ENCODE assay signal across 16 cellular contexts in genomic region chr1:93578911-93579825, GRCh38.
DNase-seq lines count a peak whose midpoint lies in the region; FAIRE-seq and TF ChIP-seq lines count a peak whose summit lies in the region.
"Had no signal": no experiment of that assay in that cellular context is flagged by ENCODE, and none has a peak within 500 bp of the region (broad histone marks: within the 10 kb centered on the region; RNA-seq: fewer than 3 reads in every experiment).

No MANE protein-coding gene starts in this region.

- H3K9me3 Mint-ChIP-seq in T-helper 2 cell treated with Interferon-gamma antibody and Interleukin-4, amounts not matched to agents 5 μg/mL and 100 μg/mL, for 36 hours: no peaks in the 10 kb centered on the region

- H3K27ac ChIP-seq in left ventricle myocardium inferior (replicated peaks) (peak overlapping the region; percentile 65), coronary artery (peak overlapping the region; percentile 45), neuronal stem cell (replicated peaks; ENCODE audit: low read length) (no peak overlapping the region), uterus (peak overlapping the region; percentile 35 to 76)
- H3K27ac ChIP-seq: testis had no signal

- TF ChIP-seq CTCF in left ventricle myocardium inferior (IDR thresholded peaks at IDR 0.05; ENCODE audit: borderline replicate concordance): no peak
- TF ChIP-seq CTCF in coronary artery (IDR thresholded peaks at IDR 0.05): no peak
- no peak for TF ChIP-seq CTCF in uterus (IDR thresholded peaks at IDR 0.05)

- no peaks in the 10 kb centered on the region for H3K79me1 ChIP-seq in neuronal stem cell (ENCODE audit: low read depth, low read length)

- no peaks in the 10 kb centered on the region for H3K27me3 Mint-ChIP-seq in T-helper 2 cell treated with Interferon-gamma antibody and Interleukin-4, amounts not matched to agents 5 μg/mL and 100 μg/mL, for 36 hours (ENCODE audit: low read depth)

- H4K8ac ChIP-seq in neuronal stem cell (ENCODE audit: low read depth, low read length): no peak overlapping the region

- H3K36me3 Mint-ChIP-seq in T-helper 2 cell treated with Interferon-gamma antibody and Interleukin-4, amounts not matched to agents 5 μg/mL and 100 μg/mL, for 36 hours (ENCODE audit: low read depth): peaks cover 2% of the 10 kb centered on the region

- no peak overlapping the region for H3K4me3 Mint-ChIP-seq in T-helper 2 cell treated with Interferon-gamma antibody and Interleukin-4, amounts not matched to agents 5 μg/mL and 100 μg/mL, for 36 hours

- H2BK12ac ChIP-seq in neuronal stem cell (ENCODE audit: low read length): no peak overlapping the region

- H4K91ac ChIP-seq in neuronal stem cell (ENCODE audit: low read depth, low read length, poor library complexity): no peak overlapping the region

- peak overlapping the region; percentile 15 for H3K18ac ChIP-seq in neuronal stem cell (ENCODE audit: low read length)

- H2BK120ac ChIP-seq in neuronal stem cell (ENCODE audit: low read depth, low read length): no peak overlapping the region

- DNase-seq in left ventricle myocardium inferior (peak; percentile 12), cardiac septum (ENCODE audit: low spot score) (no peak), coronary artery (ENCODE audit: low spot score) (no peak), neuronal stem cell (ENCODE audit: low spot score) (no peak), uterus (no peak), NCI-H2081 (lab: John Stamatoyannopoulos, UW) (no peak), HTR-8/SVneo (ENCODE audit: insufficient read length, low spot score) (no peak)
- DNase-seq in T-helper 2 cell treated with Interferon-gamma antibody and Interleukin-4, amounts not matched to agents 5 μg/mL and 100 μg/mL, for 36 hours (ENCODE audit: low spot score): no peak
- DNase-seq: activated CD8-positive, alpha-beta memory T cell treated with anti-CD3 and anti-CD28 coated beads, Interleukin-2, amount 50 U/mL, for 48 hours; DMS 273 treated with DMSO at 0.1 percent for 48 hours; effector CD4-positive, alpha-beta T cell; hippocampal formation; midbrain; NCI-H446; retina; testis had no signal

- H2AK5ac ChIP-seq in neuronal stem cell (ENCODE audit: low read depth, low read length): no peak overlapping the region

- intact Hi-C loops in left ventricle myocardium inferior (cut with micrococcal nuclease) (no loop called here), cardiac septum (cut with DNase I) (no loop called here), uterus (cut with DNase I; ENCODE audit: low total_unique reads) (no loop called here)

- H3K14ac ChIP-seq in neuronal stem cell (ENCODE audit: low read length): no peak overlapping the region

- no peaks in the 10 kb centered on the region for H3K27me3 ChIP-seq in left ventricle myocardium inferior (ENCODE audit: low read depth)
- no peaks in the 10 kb centered on the region for H3K27me3 ChIP-seq in neuronal stem cell (ENCODE audit: control insufficient read depth in 3 of 3, insufficient read depth in 3 of 3, low read depth in 1 of 3, low read length in 3 of 3)
- H3K27me3 ChIP-seq in uterus: no peaks in the 10 kb centered on the region
- H3K27me3 ChIP-seq: testis had no signal

- no peak for TF ChIP-seq POLR2A in uterus (IDR thresholded peaks at IDR 0.05)

- H3K4me1 ChIP-seq in left ventricle myocardium inferior (peaks cover 75% of the 10 kb centered on the region), neuronal stem cell (ENCODE audit: control insufficient read depth in 2 of 2, insufficient read depth in 1 of 2, low read depth in 1 of 2, low read length in 2 of 2) (peaks cover 21 to 25% of the 10 kb centered on the region in 2 donors), uterus (no peaks in the 10 kb centered on the region)

- WGBS in neuronal stem cell (ENCODE audit: extremely low coverage in 2 of 2, insufficient read length in 2 of 2, insufficient replicate concordance in 1 of 2), 2 donors: no CpG with 5 or more reads among the region's 11 CpGs

- no peak overlapping the region for H2AFZ ChIP-seq in neuronal stem cell (ENCODE audit: low read length)

- H3K23ac ChIP-seq in neuronal stem cell (ENCODE audit: low read depth, low read length, poor library complexity): peak overlapping the region; percentile 14

- no peak overlapping the region for H3K4me2 ChIP-seq in neuronal stem cell (ENCODE audit: insufficient read depth, low read length, poor library complexity, severe bottlenecking)

- no peak for FAIRE-seq in HTR-8/SVneo (lab: Jason Lieb, UNC)

- H3K27ac Mint-ChIP-seq in T-helper 2 cell treated with Interferon-gamma antibody and Interleukin-4, amounts not matched to agents 5 μg/mL and 100 μg/mL, for 36 hours: no peak overlapping the region

- no peaks in the 10 kb centered on the region for H3K4me1 Mint-ChIP-seq in T-helper 2 cell treated with Interferon-gamma antibody and Interleukin-4, amounts not matched to agents 5 μg/mL and 100 μg/mL, for 36 hours (ENCODE audit: low read depth)

- H3K9me3 ChIP-seq in left ventricle myocardium inferior (replicated peaks) (no peaks in the 10 kb centered on the region), neuronal stem cell (replicated peaks in 1 of 2; ENCODE audit: control insufficient read depth in 2 of 2, insufficient read depth in 1 of 2, low read depth in 1 of 2, low read length in 2 of 2) (no peaks in the 10 kb centered on the region), uterus (no peaks in the 10 kb centered on the region)
- H3K9me3 ChIP-seq: testis had no signal

- no peak overlapping the region for H2BK5ac ChIP-seq in neuronal stem cell (ENCODE audit: low read length)

- no peak overlapping the region for H2BK15ac ChIP-seq in neuronal stem cell (ENCODE audit: low read length)

- H3K36me3 ChIP-seq in left ventricle myocardium inferior (peaks cover 59% of the 10 kb centered on the region), neuronal stem cell (replicated peaks in 1 of 2; ENCODE audit: control insufficient read depth in 2 of 2, insufficient read depth in 2 of 2, low read length in 2 of 2) (peaks cover 16 to 78% of the 10 kb centered on the region in 2 donors), uterus (no peaks in the 10 kb centered on the region)

- no peak overlapping the region for H3K4me3 ChIP-seq in left ventricle myocardium inferior
- no peak overlapping the region for H3K4me3 ChIP-seq in coronary artery
- peak overlapping the region in 1 of 2 donors; percentile 3 for H3K4me3 ChIP-seq in neuronal stem cell (ENCODE audit: low read length in 2 of 2)
- no peak overlapping the region for H3K4me3 ChIP-seq in uterus
- H3K4me3 ChIP-seq: testis had no signal

- H3K4ac ChIP-seq in neuronal stem cell (ENCODE audit: low read length): no peak overlapping the region

- no peak overlapping the region for H3K9ac ChIP-seq in neuronal stem cell (ENCODE audit: low read depth, low read length, poor library complexity)
